ENCODE assay signal across 1 cellular context in genomic region chr14:68817513-68818212, GRCh38.
TF ChIP-seq lines count a peak whose summit lies in the region.

No MANE protein-coding gene starts in this region.

TF ChIP-seq in A549, 52 proteins besides CTCF, POLR2A, EP300 and RAD21 (continued from another document):
- TF ChIP-seq ELK1 (IDR thresholded peaks at IDR 0.05; ENCODE audit: low read depth, low read length) = no peak
- no peak for TF ChIP-seq JUN (IDR thresholded peaks at IDR 0.05)
- no peak for TF ChIP-seq CEBPB (IDR thresholded peaks at IDR 0.05)
- no peak for TF ChIP-seq TFCP2L1 (CRISPR knock-in tag; IDR thresholded peaks at IDR 0.05)
- no peak for TF ChIP-seq GATA3 (IDR thresholded peaks at IDR 0.05; ENCODE audit: borderline replicate concordance)
- no peak for TF ChIP-seq ATOH8 (CRISPR knock-in tag; IDR thresholded peaks at IDR 0.05; ENCODE audit: low read depth)
- no peak for TF ChIP-seq FOSB (CRISPR knock-in tag; IDR thresholded peaks at IDR 0.05)
- TF ChIP-seq CBX2 (IDR thresholded peaks at IDR 0.05; ENCODE audit: borderline replicate concordance, low read depth) = no peak
- no peak for TF ChIP-seq ZSCAN20 (CRISPR knock-in tag; IDR thresholded peaks at IDR 0.05)
- no peak; the same call in 1 of the 2 replicates for TF ChIP-seq NFE2L2 (conservative IDR thresholded peaks at IDR 0.05; ENCODE audit: low read length)
- no peak for TF ChIP-seq RARB (CRISPR knock-in tag; IDR thresholded peaks at IDR 0.05)
- no peak for TF ChIP-seq RCOR1 (IDR thresholded peaks at IDR 0.05; ENCODE audit: low read depth, low read length)
- TF ChIP-seq CBX8 (IDR thresholded peaks at IDR 0.05) = no peak
- TF ChIP-seq HOXB13 (CRISPR knock-in tag; IDR thresholded peaks at IDR 0.05; ENCODE audit: low read depth) = no peak
- no peak for TF ChIP-seq MAX (IDR thresholded peaks at IDR 0.05)
